ENCODE assay signal across 8 cellular contexts in the genomic region with DNA sequence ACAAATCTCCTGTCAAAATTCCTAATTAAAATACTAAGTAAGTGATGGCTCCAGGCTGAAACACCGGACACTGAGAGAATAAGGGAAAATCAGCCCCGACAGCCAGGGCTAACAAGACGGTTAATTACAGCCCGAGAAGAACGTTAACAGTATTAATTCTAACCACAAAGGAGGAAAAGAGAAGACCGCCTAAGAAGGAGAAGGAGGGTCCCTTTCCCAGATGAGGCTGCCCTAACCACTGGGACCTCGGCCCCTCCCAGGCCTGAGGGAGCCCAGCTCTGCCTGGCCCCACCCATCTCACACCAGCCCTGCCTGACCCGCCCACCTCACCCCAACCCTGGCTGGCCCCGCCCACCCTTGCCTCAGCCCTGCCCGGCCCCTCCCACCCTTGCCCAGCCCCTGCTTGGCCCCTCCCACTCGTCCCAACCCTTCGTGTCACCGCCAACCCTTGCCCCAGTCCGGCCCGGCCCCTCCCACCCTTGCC. TPM values are rescaled to one million over a fixed set of nuclear protein-coding genes. Genes with fewer than 3 reads are reported as not detected.
DNase-seq lines count a peak whose midpoint lies in the region; TF ChIP-seq lines count a peak whose summit lies in the region.

No MANE protein-coding gene starts in this region.

- H3K4me3 ChIP-seq in OCI-LY7 (ENCODE audit: low read depth, low read length, poor library complexity, severe bottlenecking), result peak overlapping the region; percentile 57

- no peaks in the 10 kb centered on the region for H3K9me3 ChIP-seq in OCI-LY7 (ENCODE audit: low read length)

- POLR2A ChIA-PET in OCI-LY7 (lab: Charles Lee), result no interaction called here

- intact Hi-C loops in OCI-LY7 (cut with micrococcal nuclease; ENCODE audit: unreplicated experiment), result loop anchor here (5.0 kb wide), 1 partner anchor 286 kb away; no protein-coding TSS in a partner anchor

- H3K4me1 ChIP-seq in OCI-LY7 (ENCODE audit: insufficient read depth, low read length, poor library complexity, severe bottlenecking), result peaks cover 63% of the 10 kb centered on the region

- no peaks in the 10 kb centered on the region for H4K20me1 ChIP-seq in OCI-LY7 (ENCODE audit: insufficient read depth, low read length)

- H3K9me2 ChIP-seq in OCI-LY7 (ENCODE audit: insufficient read depth, low read length), result no peaks in the 10 kb centered on the region

- CTCF ChIA-PET in OCI-LY7 (lab: Charles Lee; ENCODE audit: unreplicated experiment), result interaction anchor here (0.6 kb wide), 2 partner anchors 9 to 64 kb away, joined by 3 read pairs; no protein-coding TSS in a partner anchor

- BruUV-seq in OCI-LY7 (replicated peaks; lab: Mats Ljungman, UMichigan), result no TSS peak

- peak overlapping the region; percentile 81 for H3K27ac ChIP-seq in OCI-LY7 (ENCODE audit: low read depth, low read length, poor library complexity, severe bottlenecking)

- no peaks in the 10 kb centered on the region for H3K79me2 ChIP-seq in OCI-LY7 (ENCODE audit: insufficient read depth, low read depth, low read length)

- TF ChIP-seq CTCF in OCI-LY7 (conservative IDR thresholded peaks at IDR 0.05; ENCODE audit: low read length), result no peak

- no peak overlapping the region for H2AFZ ChIP-seq in OCI-LY7 (ENCODE audit: low read length)

- H3K4me2 ChIP-seq in OCI-LY7 (ENCODE audit: low read length), result peak overlapping the region; percentile 73

- no peaks in the 10 kb centered on the region for H3K36me3 ChIP-seq in OCI-LY7 (ENCODE audit: insufficient read depth, low read length)

- peak; percentile 20 for DNase-seq in NK-92 treated with Interleukin-12 subunit alpha and Interleukin-12 subunit beta, amount 100 ng/mL, for 24 hours (lab: John Stamatoyannopoulos, UW)
- DNase-seq in NK-92 (lab: John Stamatoyannopoulos, UW; ENCODE audit: unreplicated experiment), result no peak
- DNase-seq in OCI-LY7 (ENCODE audit: low spot score), result peak; percentile 90
- DNase-seq in activated naive CD4-positive, alpha-beta T cell treated with anti-CD3 and anti-CD28 coated beads, Interleukin-2, amount 50 U/mL, for 16 hours, result peak; percentile 34
- DNase-seq in kidney tubule cell (ENCODE audit: low spot score), result peak; percentile 49
- DNase-seq in stimulated activated CD8-positive, alpha-beta memory T cell treated with anti-CD3 and anti-CD28 coated beads, Interleukin-7, amount 100 ng/mL, for 4 hours (ENCODE audit: low read depth in 2 of 2), result peak; percentile 30 to 50
- no peak for DNase-seq in NCI-H2196 treated with DMSO at 0.1 percent for 48 hours (lab: John Stamatoyannopoulos, UW; ENCODE audit: unreplicated experiment)
- DNase-seq in kidney glomerular epithelial cell (lab: John Stamatoyannopoulos, UW), result no peak

RNA-seq across cellular contexts. Expression of a gene that starts 51.3 kb away (rescaled TPM):
- total RNA-seq in OCI-LY7 (2014; rRNA removed; shearing (Covaris generic)), result 4.6 and 5.9 TPM in 2 replicates
- 9.4 and 10.6 TPM in 2 replicates for total RNA-seq in OCI-LY7 (2022)

Comparison
In these comparisons a context has a peak if more than half of its experiments do, and no peak if none do; other contexts are left out.
1. DNase-seq: peak in NK-92 treated with Interleukin-12 subunit alpha and Interleukin-12 subunit beta, amount 100 ng/mL, for 24 hours (single experiment), OCI-LY7 (single experiment), activated naive CD4-positive, alpha-beta T cell treated with anti-CD3 and anti-CD28 coated beads, Interleukin-2, amount 50 U/mL, for 16 hours (single experiment), kidney tubule cell (single experiment) and stimulated activated CD8-positive, alpha-beta memory T cell treated with anti-CD3 and anti-CD28 coated beads, Interleukin-7, amount 100 ng/mL, for 4 hours (2 of 2); none in NK-92 (single experiment), NCI-H2196 treated with DMSO at 0.1 percent for 48 hours (single experiment) and kidney glomerular epithelial cell (single experiment).